12 cellular contexts compared by ENCODE assay signal in genomic region chr22:32661296-32661695, GRCh38.
A peak's percentile ranks its signal among the peaks of the same experiment; 100 is the strongest.
DNase-seq lines count a peak whose midpoint lies in the region; ATAC-seq and TF ChIP-seq lines count a peak whose summit lies in the region.
"Had no signal": no experiment of that assay in that cellular context is flagged by ENCODE, and none has a peak within 500 bp of the region (broad histone marks: within the 10 kb centered on the region; RNA-seq: fewer than 3 reads in every experiment).

No MANE protein-coding gene starts in this region.

- H3K36me3 ChIP-seq in kidney epithelial cell (ENCODE audit: control insufficient read depth, insufficient read depth, low read length) = no peaks in the 10 kb centered on the region
- H3K36me3 ChIP-seq in suprapubic skin = no peaks in the 10 kb centered on the region
- H3K36me3 ChIP-seq in GM23338 (ENCODE audit: insufficient read depth) = no peaks in the 10 kb centered on the region

- 60% methylated on average over 8 of the region's 8 CpGs for WGBS in suprapubic skin

- H3K36me3 Mint-ChIP-seq in GM23338 (ENCODE audit: low read depth) = no peaks in the 10 kb centered on the region; the same call in 2 of the 3 replicates
- H3K36me3 Mint-ChIP-seq: immature natural killer cell had no signal

- H3F3A ChIP-seq in GM23338 (replicated peaks; ENCODE audit: low read depth) = no peaks in the 10 kb centered on the region

- H3K4me1 Mint-ChIP-seq in GM23338 = no peaks in the 10 kb centered on the region
- H3K4me1 Mint-ChIP-seq: immature natural killer cell had no signal

- H3K27ac ChIP-seq in suprapubic skin (peak overlapping the region; percentile 68), GM23338 (ENCODE audit: low read depth) (no peak overlapping the region)
- H3K27ac ChIP-seq: testis had no signal

- H3K27ac Mint-ChIP-seq in GM23338 = no peak overlapping the region
- H3K27ac Mint-ChIP-seq: immature natural killer cell had no signal

- no peaks in the 10 kb centered on the region for H3K27me3 ChIP-seq in kidney epithelial cell (ENCODE audit: control insufficient read depth, insufficient read depth, low read length)
- no peaks in the 10 kb centered on the region for H3K27me3 ChIP-seq in suprapubic skin
- H3K27me3 ChIP-seq in GM23338 (ENCODE audit: insufficient read depth) = no peaks in the 10 kb centered on the region
- H3K27me3 ChIP-seq: testis had no signal

- H3K4me3 ChIP-seq in HFF-Myc (replicated peaks; ENCODE audit: low read depth, low read length) = no peak overlapping the region
- no peak overlapping the region for H3K4me3 ChIP-seq in choroid plexus epithelial cell (ENCODE audit: low read depth, low read length)
- H3K4me3 ChIP-seq in kidney epithelial cell (ENCODE audit: low read depth, low read length) = no peak overlapping the region
- H3K4me3 ChIP-seq in suprapubic skin = no peak overlapping the region
- no peak overlapping the region for H3K4me3 ChIP-seq in GM23338
- H3K4me3 ChIP-seq: testis had no signal

- no peak for TF ChIP-seq POLR2A in suprapubic skin (IDR thresholded peaks at IDR 0.05)

- H3K4me3 Mint-ChIP-seq in GM23338 = no peak overlapping the region
- H3K4me3 Mint-ChIP-seq: immature natural killer cell had no signal

- H3K4me2 ChIP-seq in GM23338 = no peak overlapping the region

- DNase-seq in HFF-Myc (ENCODE audit: extremely low read depth, low read depth) (peak; percentile 72), choroid plexus epithelial cell (ENCODE audit: low read depth) (peak; percentile 79), kidney epithelial cell (ENCODE audit: low read depth) (peak; percentile 51), suprapubic skin (ENCODE audit: low spot score in 2 of 2) (peak; percentile 75 to 84), GM23338 (ENCODE audit: low spot score) (no peak), germinal center (ENCODE audit: low spot score) (no peak)
- no peak for DNase-seq in NK-92 treated with Interleukin-12 subunit alpha and Interleukin-12 subunit beta, amount 100 ng/mL, for 24 hours (lab: John Stamatoyannopoulos, UW)
- DNase-seq: cerebellar nuclear complex, immature natural killer cell, NCI-H1417 treated with DMSO at 0.1 percent for 48 hours, testis had no signal

- H4K20me1 ChIP-seq in GM23338 (replicated peaks; ENCODE audit: insufficient read depth) = peaks cover 15% of the 10 kb centered on the region

- H3K9me3 Mint-ChIP-seq in GM23338 = no peaks in the 10 kb centered on the region
- H3K9me3 Mint-ChIP-seq: immature natural killer cell had no signal

- no peaks in the 10 kb centered on the region for H3K79me2 ChIP-seq in GM23338 (replicated peaks; ENCODE audit: insufficient read depth)

- H2AFZ ChIP-seq in GM23338 = no peak overlapping the region

- TF ChIP-seq CTCF in HFF-Myc (IDR thresholded peaks at IDR 0.05; ENCODE audit: low read depth, low read length, missing control alignments) (no peak), choroid plexus epithelial cell (conservative IDR thresholded peaks at IDR 0.05; ENCODE audit: low read depth, low read length) (no peak), kidney epithelial cell (IDR thresholded peaks at IDR 0.05; ENCODE audit: insufficient read depth, low read length, poor library complexity, severe bottlenecking) (no peak), suprapubic skin (IDR thresholded peaks at IDR 0.05) (no peak), GM23338 (conservative IDR thresholded peaks at IDR 0.05; ENCODE audit: low read depth in 2 of 2) (no peak)

- H3K9me2 ChIP-seq in GM23338 (ENCODE audit: insufficient read depth) = peaks cover 6% of the 10 kb centered on the region; the same call in 1 of the 2 replicates

- H3K9me3 ChIP-seq in suprapubic skin = no peaks in the 10 kb centered on the region
- H3K9me3 ChIP-seq: testis had no signal

- peaks cover 5% of the 10 kb centered on the region for H3K27me3 Mint-ChIP-seq in GM23338 (ENCODE audit: insufficient read depth, low read depth, poor library complexity)

- peaks cover 12% of the 10 kb centered on the region for H3K4me1 ChIP-seq in suprapubic skin
- H3K4me1 ChIP-seq in GM23338 (ENCODE audit: insufficient read depth) = no peaks in the 10 kb centered on the region
- H3K4me1 ChIP-seq: testis had no signal

- ATAC-seq in GM19328 (IDR thresholded peaks at IDR 0.05; ENCODE audit: unreplicated experiment) (no peak), GM23338 (no peak)

- no peak for TF ChIP-seq EP300 in suprapubic skin (IDR thresholded peaks at IDR 0.05)

TF ChIP-seq in GM23338, 12 proteins besides CTCF, POLR2A, EP300 and RAD21:
- TF ChIP-seq NANOG (IDR thresholded peaks at IDR 0.05; ENCODE audit: borderline replicate concordance) = no peak
- TF ChIP-seq, protein P1, sequence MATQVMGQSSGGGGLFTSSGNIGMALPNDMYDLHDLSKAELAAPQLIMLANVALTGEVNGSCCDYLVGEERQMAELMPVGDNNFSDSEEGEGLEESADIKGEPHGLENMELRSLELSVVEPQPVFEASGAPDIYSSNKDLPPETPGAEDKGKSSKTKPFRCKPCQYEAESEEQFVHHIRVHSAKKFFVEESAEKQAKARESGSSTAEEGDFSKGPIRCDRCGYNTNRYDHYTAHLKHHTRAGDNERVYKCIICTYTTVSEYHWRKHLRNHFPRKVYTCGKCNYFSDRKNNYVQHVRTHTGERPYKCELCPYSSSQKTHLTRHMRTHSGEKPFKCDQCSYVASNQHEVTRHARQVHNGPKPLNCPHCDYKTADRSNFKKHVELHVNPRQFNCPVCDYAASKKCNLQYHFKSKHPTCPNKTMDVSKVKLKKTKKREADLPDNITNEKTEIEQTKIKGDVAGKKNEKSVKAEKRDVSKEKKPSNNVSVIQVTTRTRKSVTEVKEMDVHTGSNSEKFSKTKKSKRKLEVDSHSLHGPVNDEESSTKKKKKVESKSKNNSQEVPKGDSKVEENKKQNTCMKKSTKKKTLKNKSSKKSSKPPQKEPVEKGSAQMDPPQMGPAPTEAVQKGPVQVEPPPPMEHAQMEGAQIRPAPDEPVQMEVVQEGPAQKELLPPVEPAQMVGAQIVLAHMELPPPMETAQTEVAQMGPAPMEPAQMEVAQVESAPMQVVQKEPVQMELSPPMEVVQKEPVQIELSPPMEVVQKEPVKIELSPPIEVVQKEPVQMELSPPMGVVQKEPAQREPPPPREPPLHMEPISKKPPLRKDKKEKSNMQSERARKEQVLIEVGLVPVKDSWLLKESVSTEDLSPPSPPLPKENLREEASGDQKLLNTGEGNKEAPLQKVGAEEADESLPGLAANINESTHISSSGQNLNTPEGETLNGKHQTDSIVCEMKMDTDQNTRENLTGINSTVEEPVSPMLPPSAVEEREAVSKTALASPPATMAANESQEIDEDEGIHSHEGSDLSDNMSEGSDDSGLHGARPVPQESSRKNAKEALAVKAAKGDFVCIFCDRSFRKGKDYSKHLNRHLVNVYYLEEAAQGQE (IDR thresholded peaks at IDR 0.05; ENCODE audit: unreplicated experiment) = no peak
- no peak for TF ChIP-seq CREB1 (CRISPR knock-in tag; IDR thresholded peaks at IDR 0.05; ENCODE audit: low read depth)
- no peak for TF ChIP-seq EZH2phosphoT487 (IDR thresholded peaks at IDR 0.05; ENCODE audit: unreplicated experiment)
- no peak for TF ChIP-seq EZH2 (IDR thresholded peaks at IDR 0.05; ENCODE audit: low read depth, unreplicated experiment)
- TF ChIP-seq, protein P2, sequence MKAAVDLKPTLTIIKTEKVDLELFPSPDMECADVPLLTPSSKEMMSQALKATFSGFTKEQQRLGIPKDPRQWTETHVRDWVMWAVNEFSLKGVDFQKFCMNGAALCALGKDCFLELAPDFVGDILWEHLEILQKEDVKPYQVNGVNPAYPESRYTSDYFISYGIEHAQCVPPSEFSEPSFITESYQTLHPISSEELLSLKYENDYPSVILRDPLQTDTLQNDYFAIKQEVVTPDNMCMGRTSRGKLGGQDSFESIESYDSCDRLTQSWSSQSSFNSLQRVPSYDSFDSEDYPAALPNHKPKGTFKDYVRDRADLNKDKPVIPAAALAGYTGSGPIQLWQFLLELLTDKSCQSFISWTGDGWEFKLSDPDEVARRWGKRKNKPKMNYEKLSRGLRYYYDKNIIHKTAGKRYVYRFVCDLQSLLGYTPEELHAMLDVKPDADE (IDR thresholded peaks at IDR 0.05) = no peak
- TF ChIP-seq POLR2AphosphoS5 (IDR thresholded peaks at IDR 0.05; ENCODE audit: low read depth) = no peak

Comparison
In these comparisons a context has a peak if more than half of its experiments do, and no peak if none do; other contexts are left out.
1. DNase-seq: peak in HFF-Myc (single experiment), choroid plexus epithelial cell (single experiment), kidney epithelial cell (single experiment) and suprapubic skin (2 of 2); none in GM23338 (single experiment), germinal center (single experiment) and NK-92 treated with Interleukin-12 subunit alpha and Interleukin-12 subunit beta, amount 100 ng/mL, for 24 hours (single experiment).